Comparison of ENCODE assay signal across 22 cellular contexts in the genomic region with DNA sequence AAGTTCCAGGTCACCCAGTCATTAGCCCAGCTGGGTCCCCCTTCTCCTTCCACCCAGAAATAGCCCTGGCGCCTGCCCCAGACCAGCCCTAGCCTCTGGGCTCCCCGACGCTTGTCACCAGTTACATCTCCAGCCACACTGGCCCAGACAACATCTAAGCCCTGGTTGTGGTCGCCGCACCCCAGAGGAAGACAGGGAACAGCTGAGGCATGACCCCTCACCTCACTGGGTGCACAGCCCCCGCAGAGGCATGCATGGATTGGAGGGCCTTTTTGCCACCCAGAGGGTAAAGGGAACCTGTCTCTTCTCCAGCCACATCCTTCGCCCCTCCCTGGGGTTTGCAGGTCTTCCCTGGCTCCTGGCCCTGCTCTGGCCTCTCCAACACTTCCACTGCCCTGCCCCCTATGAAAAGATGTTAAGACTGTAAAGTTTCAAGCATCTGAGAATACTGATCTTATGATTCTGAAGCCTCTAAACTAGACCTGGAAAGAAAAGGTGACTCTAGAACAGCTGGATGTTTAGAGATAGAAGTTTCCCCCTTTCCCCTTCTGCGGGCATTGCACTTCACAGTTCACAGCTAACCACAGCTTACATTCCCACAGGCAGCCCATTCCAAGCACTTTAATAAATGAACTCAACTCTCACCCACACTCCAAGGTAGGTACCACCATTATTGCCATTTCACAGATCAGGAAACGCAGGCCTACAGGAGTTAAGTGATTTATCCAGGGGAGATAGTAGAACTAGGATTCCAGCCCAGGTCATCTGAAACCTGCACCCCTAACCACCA. TPM values are rescaled to one million over a fixed set of nuclear protein-coding genes. Genes with fewer than 3 reads are reported as not detected.
"Had no signal": no experiment of that assay in that cellular context is flagged by ENCODE, and none has a peak within 500 bp of the region (broad histone marks: within the 10 kb centered on the region; RNA-seq: fewer than 3 reads in every experiment).

No MANE protein-coding gene starts in this region.

- H3K27me3 Mint-ChIP-seq: activated CD8-positive, alpha-beta T cell treated with anti-CD3 and anti-CD28 coated beads for 36 hours; activated naive CD8-positive, alpha-beta T cell treated with anti-CD3 and anti-CD28 coated beads for 36 hours; stimulated activated naive CD8-positive, alpha-beta T cell treated with anti-CD3 and anti-CD28 coated beads, Interleukin-15, Interleukin-2, amounts not matched to agents 100 ng/mL and 50 ng/mL, for 24 hours had no signal

- H3K9me3 ChIP-seq: esophagus squamous epithelium, heart left ventricle, left lung had no signal

- H3K27ac Mint-ChIP-seq: activated CD8-positive, alpha-beta T cell treated with anti-CD3 and anti-CD28 coated beads for 36 hours; activated naive CD8-positive, alpha-beta T cell treated with anti-CD3 and anti-CD28 coated beads for 36 hours; activated T-cell treated with anti-CD3 and anti-CD28 coated beads, Interleukin-2, amount 50 U/mL, for 72 hours; stimulated activated naive CD8-positive, alpha-beta T cell treated with anti-CD3 and anti-CD28 coated beads, Interleukin-15, Interleukin-2, amounts not matched to agents 100 ng/mL and 50 ng/mL, for 24 hours; T-helper 1 cell treated with Interleukin-12 subunit alpha and Interleukin-12 subunit beta and Interleukin-4 antibody, amounts not matched to agents 30 μg/mL and 1 μg/mL, for 36 hours had no signal

- ATAC-seq: activated CD8-positive, alpha-beta T cell treated with anti-CD3 and anti-CD28 coated beads for 36 hours; activated T-cell treated with anti-CD3 and anti-CD28 coated beads, Interleukin-2, amount 50 U/mL, for 72 hours; foreskin keratinocyte; left lung; sciatic nerve had no signal

- H3K36me3 ChIP-seq: cardiac muscle cell, esophagus squamous epithelium, heart left ventricle, left lung had no signal

- H3K27me3 ChIP-seq: cardiac muscle cell, esophagus squamous epithelium, heart left ventricle, left lung had no signal

- H3K4me3 Mint-ChIP-seq: activated CD8-positive, alpha-beta T cell treated with anti-CD3 and anti-CD28 coated beads for 36 hours; activated naive CD8-positive, alpha-beta T cell treated with anti-CD3 and anti-CD28 coated beads for 36 hours; activated T-cell treated with anti-CD3 and anti-CD28 coated beads, Interleukin-2, amount 50 U/mL, for 72 hours; stimulated activated naive CD8-positive, alpha-beta T cell treated with anti-CD3 and anti-CD28 coated beads, Interleukin-15, Interleukin-2, amounts not matched to agents 100 ng/mL and 50 ng/mL, for 24 hours; T-helper 1 cell treated with Interleukin-12 subunit alpha and Interleukin-12 subunit beta and Interleukin-4 antibody, amounts not matched to agents 30 μg/mL and 1 μg/mL, for 36 hours had no signal

- FAIRE-seq: colon, islet of Langerhans had no signal

- H3K4me3 ChIP-seq: cardiac muscle cell, esophagus squamous epithelium, heart left ventricle, left lung had no signal

- H3K27ac ChIP-seq: cardiac muscle cell, foreskin keratinocyte, heart left ventricle, left lung had no signal

- DNase-seq: activated CD4-positive, alpha-beta T cell treated with anti-CD3 and anti-CD28 coated beads for 4 hours; activated CD8-positive, alpha-beta memory T cell treated with anti-CD3 and anti-CD28 coated beads, Interleukin-2, amount 50 U/mL, for 4 hours; activated CD8-positive, alpha-beta T cell treated with anti-CD3 and anti-CD28 coated beads for 36 hours; activated gamma-delta T cell treated with Interleukin-2 at 50 U/mL for 16 hours; activated naive CD8-positive, alpha-beta T cell treated with anti-CD3 and anti-CD28 coated beads for 36 hours; activated T-cell treated with anti-CD3 and anti-CD28 coated beads, Interleukin-2, amount 50 U/mL, for 72 hours; aorta; esophagus squamous epithelium; foreskin keratinocyte; left lung; mesendoderm; nucleus accumbens; stimulated activated CD4-positive, alpha-beta T cell treated with anti-CD3 and anti-CD28 coated beads, Interleukin-4, amount 100 ng/mL, for 1 hour; stimulated activated CD8-positive, alpha-beta memory T cell treated with anti-CD3 and anti-CD28 coated beads, Interleukin-4, amount 100 ng/mL, for 48 hours had no signal

- H3K4me1 ChIP-seq: foreskin keratinocyte, left lung had no signal

RNA-seq across cellular contexts. Expression of gene TMEM119, which starts 14.7 kb away (rescaled TPM):
- total RNA-seq: activated CD8-positive, alpha-beta T cell treated with anti-CD3 and anti-CD28 coated beads for 36 hours; foreskin keratinocyte; pulmonary artery endothelial cell had no signal
